Comparison of ENCODE assay signal across 28 cellular contexts in the genomic region with DNA sequence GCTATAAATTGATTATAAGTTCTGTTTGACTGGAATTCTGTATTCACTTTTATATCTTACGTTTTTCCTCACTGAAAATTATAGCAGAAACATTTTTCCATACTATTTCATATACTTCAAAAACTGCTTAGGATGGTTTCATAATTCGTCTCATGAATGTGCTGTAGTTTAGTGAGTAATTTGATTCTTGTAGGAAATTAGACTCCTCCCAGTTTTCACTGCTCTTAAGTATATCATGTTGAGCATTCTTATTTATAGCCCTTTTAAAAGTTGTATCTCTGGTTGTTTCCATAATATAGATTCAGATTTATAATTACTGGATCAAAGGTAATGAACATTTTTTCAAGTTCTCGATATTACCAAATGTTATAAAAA.
"Had no signal": no experiment of that assay in that cellular context is flagged by ENCODE, and none has a peak within 500 bp of the region (broad histone marks: within the 10 kb centered on the region; RNA-seq: fewer than 3 reads in every experiment).

No MANE protein-coding gene starts in this region.

- H3K36me3 Mint-ChIP-seq: activated naive CD8-positive, alpha-beta T cell; naive B cell; T-cell had no signal

- H3K4me3 Mint-ChIP-seq: activated CD8-positive, alpha-beta T cell treated with anti-CD3 and anti-CD28 coated beads, Interleukin-2, amount 10 ng/mL, durations not matched to agents 7 days and 5 days; activated naive CD8-positive, alpha-beta T cell; activated T-cell treated with anti-CD3 and anti-CD28 coated beads, Interleukin-2, amount 50 U/mL, for 4 hours; dendritic cell treated with granulocyte-macrophage colony-stimulating factor and Interleukin-4, amounts not matched to agents 40 ng/mL and 50 ng/mL, for 4 days; naive B cell; stimulated activated naive CD8-positive, alpha-beta T cell treated with anti-CD3 and anti-CD28 coated beads, Interleukin-15, Interleukin-2, amounts not matched to agents 100 ng/mL and 50 ng/mL, for 24 hours; T-cell; T-helper 2 cell treated with Interferon-gamma antibody and Interleukin-4, amounts not matched to agents 5 μg/mL and 100 μg/mL, for 36 hours had no signal

- DNase-seq: activated CD4-positive, alpha-beta T cell treated with anti-CD3 and anti-CD28 coated beads, Interleukin-2, amount 50 U/mL, for 1 hour; activated CD4-positive, CD25-positive, alpha-beta regulatory T cell treated with anti-CD3 and anti-CD28 coated beads, Interleukin-2, amount 50 U/mL, for 72 hours; activated CD8-positive, alpha-beta T cell treated with anti-CD3 and anti-CD28 coated beads, Interleukin-2, amount 10 ng/mL, durations not matched to agents 7 days and 5 days; activated naive CD4-positive, alpha-beta T cell; activated T-cell treated with anti-CD3 and anti-CD28 coated beads, Interleukin-2, amount 50 U/mL, for 4 hours; adrenal gland; effector CD4-positive, alpha-beta T cell; erythroblast; foreskin keratinocyte; lower lobe of right lung; naive B cell; nucleus accumbens; posterior cingulate gyrus; stimulated activated CD4-positive, alpha-beta T cell treated with anti-CD3 and anti-CD28 coated beads, Interleukin-12 subunit alpha, Interleukin-12 subunit beta, amount 100 ng/mL, for 4 hours; stimulated activated CD4-positive, alpha-beta T cell treated with anti-CD3 and anti-CD28 coated beads, Interleukin-4, amount 100 ng/mL, for 4 hours; substantia nigra; T-cell; tibial artery; uterus; WERI-Rb-1 had no signal

- H3K36me3 ChIP-seq: adrenal gland, cardiac muscle cell, lower lobe of right lung, tibial artery, uterus had no signal

- H3K27me3 ChIP-seq: adrenal gland, cardiac muscle cell, foreskin keratinocyte, tibial artery, uterus had no signal

- H3K4me3 ChIP-seq: adrenal gland, cardiac muscle cell, lower lobe of right lung, mucosa of descending colon, tibial artery, uterus had no signal

- H3K9me3 ChIP-seq: adrenal gland, lower lobe of right lung, mucosa of descending colon, tibial artery, uterus had no signal

- H3K27ac Mint-ChIP-seq: activated CD8-positive, alpha-beta T cell treated with anti-CD3 and anti-CD28 coated beads, Interleukin-2, amount 10 ng/mL, durations not matched to agents 7 days and 5 days; activated naive CD8-positive, alpha-beta T cell; activated T-helper 2 cell treated with anti-CD3 and anti-CD28 coated beads, Interferon-gamma antibody, Interleukin-2, Interleukin-4, amounts not matched to agents 10 μg/mL and 5 μg/mL and 100 μg/mL, durations not matched to agents 14 hours and 24 hours and 36 hours; dendritic cell treated with granulocyte-macrophage colony-stimulating factor and Interleukin-4, amounts not matched to agents 40 ng/mL and 50 ng/mL, for 4 days; stimulated activated naive CD8-positive, alpha-beta T cell treated with anti-CD3 and anti-CD28 coated beads, Interleukin-15, Interleukin-2, amounts not matched to agents 100 ng/mL and 50 ng/mL, for 24 hours; T-cell; T-helper 2 cell treated with Interferon-gamma antibody and Interleukin-4, amounts not matched to agents 5 μg/mL and 100 μg/mL, for 36 hours had no signal

- H3K4me1 Mint-ChIP-seq: naive B cell, T-cell had no signal

- H3K27ac ChIP-seq: adrenal gland, cardiac muscle cell, foreskin keratinocyte, lower lobe of right lung, tibial artery, WERI-Rb-1 had no signal

- ATAC-seq: activated CD8-positive, alpha-beta T cell treated with anti-CD3 and anti-CD28 coated beads, Interleukin-2, amount 10 ng/mL, durations not matched to agents 7 days and 5 days; activated T-cell treated with anti-CD3 and anti-CD28 coated beads, Interleukin-2, amount 50 U/mL, for 4 hours; foreskin keratinocyte; left lobe of liver; lower lobe of right lung; T-cell had no signal

- H3K9me3 Mint-ChIP-seq: activated T-cell treated with anti-CD3 and anti-CD28 coated beads, Interleukin-2, amount 50 U/mL, for 4 hours; dendritic cell treated with granulocyte-macrophage colony-stimulating factor and Interleukin-4, amounts not matched to agents 40 ng/mL and 50 ng/mL, for 4 days; stimulated activated naive CD8-positive, alpha-beta T cell treated with anti-CD3 and anti-CD28 coated beads, Interleukin-15, Interleukin-2, amounts not matched to agents 100 ng/mL and 50 ng/mL, for 24 hours; T-helper 2 cell treated with Interferon-gamma antibody and Interleukin-4, amounts not matched to agents 5 μg/mL and 100 μg/mL, for 36 hours had no signal

- H3K27me3 Mint-ChIP-seq: activated naive CD8-positive, alpha-beta T cell; dendritic cell treated with granulocyte-macrophage colony-stimulating factor and Interleukin-4, amounts not matched to agents 40 ng/mL and 50 ng/mL, for 4 days; naive B cell; stimulated activated naive CD8-positive, alpha-beta T cell treated with anti-CD3 and anti-CD28 coated beads, Interleukin-15, Interleukin-2, amounts not matched to agents 100 ng/mL and 50 ng/mL, for 24 hours; T-cell had no signal

- H3K4me1 ChIP-seq: foreskin keratinocyte, lower lobe of right lung, tibial artery, uterus had no signal
